Comparison of ENCODE assay signal across 27 cellular contexts in the genomic region with DNA sequence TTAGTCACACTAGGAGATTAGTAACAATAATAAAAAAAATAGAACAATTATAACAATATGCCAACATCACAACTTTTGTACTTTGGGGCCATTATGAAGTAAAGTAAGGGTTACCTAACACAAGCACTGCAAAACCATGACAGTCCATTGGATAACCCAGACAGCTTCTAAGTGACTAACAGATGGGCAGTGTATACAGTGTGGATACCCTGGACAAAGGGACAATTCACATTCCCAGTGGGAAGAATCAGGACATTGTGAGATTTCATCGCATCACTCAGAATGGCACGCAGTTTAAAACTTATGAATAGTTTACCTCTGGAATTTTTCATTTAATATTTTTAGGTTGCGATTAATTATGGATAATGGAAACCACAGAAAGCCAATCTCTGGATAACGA.
"Had no signal": no experiment of that assay in that cellular context is flagged by ENCODE, and none has a peak within 500 bp of the region (broad histone marks: within the 10 kb centered on the region; RNA-seq: fewer than 3 reads in every experiment).

No MANE protein-coding gene starts in this region.

- H3K27ac ChIP-seq: left lung, lower lobe of right lung, neural progenitor cell, neutrophil, ovary, prostate gland, sigmoid colon, spleen, suprapubic skin, thoracic aorta, tibial artery, upper lobe of right lung had no signal

- H3K4me3 ChIP-seq: left lung, lower lobe of right lung, neural progenitor cell, ovary, prostate gland, sigmoid colon, spleen, suprapubic skin, thoracic aorta, tibial artery, upper lobe of right lung had no signal

- H3K36me3 ChIP-seq: left lung, lower lobe of right lung, neural progenitor cell, neutrophil, ovary, prostate gland, sigmoid colon, spleen, suprapubic skin, thoracic aorta, tibial artery, upper lobe of right lung had no signal

- H3K9me3 ChIP-seq: left lung, lower lobe of right lung, neutrophil, ovary, prostate gland, sigmoid colon, spleen, suprapubic skin, thoracic aorta, tibial artery, upper lobe of right lung had no signal

- DNase-seq: hippocampal formation; left colon; left lung; lower lobe of right lung; mammary epithelial cell; mesendoderm; naive B cell; natural killer cell; nephron progenitor cell; occipital lobe; ovary; posterior cingulate gyrus; retina; right cardiac atrium; sigmoid colon; small intestine; stimulated activated CD4-positive, alpha-beta T cell treated with anti-CD3 and anti-CD28 coated beads, Interleukin-4, amount 100 ng/mL, for 24 hours; stimulated activated naive CD4-positive, alpha-beta T cell; trophoblast cell had no signal

- H3K4me1 ChIP-seq: left lung, lower lobe of right lung, neural progenitor cell, prostate gland, sigmoid colon, spleen, tibial artery, upper lobe of right lung had no signal

- H3K4me2 ChIP-seq: neural progenitor cell had no signal

- H2AFZ ChIP-seq: neural progenitor cell had no signal

- H3K27me3 ChIP-seq: left lung, neural progenitor cell, neutrophil, ovary, sigmoid colon, spleen, suprapubic skin, tibial artery, upper lobe of right lung had no signal
